Comparison of ENCODE assay signal across 28 cellular contexts in genomic region chr13:56515441-56515840, GRCh38.
"Had no signal": no experiment of that assay in that cellular context is flagged by ENCODE, and none has a peak within 500 bp of the region (broad histone marks: within the 10 kb centered on the region; RNA-seq: fewer than 3 reads in every experiment).

No MANE protein-coding gene starts in this region.

- ATAC-seq: naive thymus-derived CD8-positive, alpha-beta T cell; pancreas; right cardiac atrium; sciatic nerve; stimulated activated naive B cell treated with anti-CD40 and anti-IgM and Interleukin-4, amounts not matched to agents 10 μg/mL and 1 μg/mL and 100 μg/mL, for 72 hours; stimulated activated naive CD8-positive, alpha-beta T cell treated with anti-CD3 and anti-CD28 coated beads, Interleukin-15, Interleukin-2, amounts not matched to agents 100 U/mL and 50 U/mL, for 24 hours had no signal

- H3K9me3 Mint-ChIP-seq: nephron, neural crest cell had no signal

- H3K9me3 ChIP-seq: left ventricle myocardium inferior, pancreas, prostate gland, testis, thyroid gland, upper lobe of left lung, vagina had no signal

- H3K4me1 Mint-ChIP-seq: memory B cell; naive thymus-derived CD8-positive, alpha-beta T cell; nephron; neural crest cell; stimulated activated naive B cell treated with anti-CD40 and anti-IgM and Interleukin-4, amounts not matched to agents 10 μg/mL and 1 μg/mL and 100 μg/mL, for 72 hours had no signal

- H3K4me3 ChIP-seq: left ventricle myocardium inferior, lung, pancreas, prostate gland, skin epidermis, spleen, stomach, testis, thyroid gland, transverse colon, upper lobe of left lung, vagina had no signal

- H3K27me3 Mint-ChIP-seq: memory B cell; naive thymus-derived CD8-positive, alpha-beta T cell; stimulated activated naive B cell treated with anti-CD40 and anti-IgM and Interleukin-4, amounts not matched to agents 10 μg/mL and 1 μg/mL and 100 μg/mL, for 72 hours had no signal

- H3K36me3 Mint-ChIP-seq: memory B cell; naive thymus-derived CD8-positive, alpha-beta T cell; stimulated activated naive B cell treated with anti-CD40 and anti-IgM and Interleukin-4, amounts not matched to agents 10 μg/mL and 1 μg/mL and 100 μg/mL, for 72 hours had no signal

- H3K36me3 ChIP-seq: left ventricle myocardium inferior, pancreas, prostate gland, spleen, stomach, thyroid gland, transverse colon, upper lobe of left lung, vagina had no signal

- H3K27ac Mint-ChIP-seq: memory B cell; naive thymus-derived CD8-positive, alpha-beta T cell; nephron; stimulated activated naive B cell treated with anti-CD40 and anti-IgM and Interleukin-4, amounts not matched to agents 10 μg/mL and 1 μg/mL and 100 μg/mL, for 72 hours had no signal

- H3K27me3 ChIP-seq: pancreas, spleen, stomach, testis, thyroid gland, transverse colon, upper lobe of left lung, vagina had no signal

- H3K4me1 ChIP-seq: left ventricle myocardium inferior, pancreas, prostate gland, spleen, stomach, testis, thyroid gland, transverse colon, upper lobe of left lung, vagina had no signal

- DNase-seq: islet precursor cell; left ventricle myocardium inferior; naive thymus-derived CD8-positive, alpha-beta T cell; nucleus accumbens; pancreas; posterior cingulate gyrus; retina; right cardiac atrium; spleen; stimulated activated CD4-positive, alpha-beta T cell treated with anti-CD3 and anti-CD28 coated beads, Interleukin-1b, Interleukin-23, amount 100 ng/mL, for 48 hours; stimulated activated CD4-positive, alpha-beta T cell treated with anti-CD3 and anti-CD28 coated beads, Interleukin-2, amount 100 ng/mL, for 48 hours; stimulated activated CD4-positive, alpha-beta T cell treated with anti-CD3 and anti-CD28 coated beads, Interleukin-4, amount 100 ng/mL, for 4 hours; stimulated activated CD8-positive, alpha-beta memory T cell treated with anti-CD3 and anti-CD28 coated beads, Interleukin-4, amount 100 ng/mL, for 48 hours; stimulated activated naive B cell treated with anti-CD40 and anti-IgM and Interleukin-4, amounts not matched to agents 10 μg/mL and 1 μg/mL and 100 μg/mL, for 72 hours; stimulated activated naive CD8-positive, alpha-beta T cell treated with anti-CD3 and anti-CD28 coated beads, Interleukin-15, Interleukin-2, amounts not matched to agents 100 U/mL and 50 U/mL, for 24 hours; stomach; testis; thyroid gland; transverse colon; upper lobe of left lung had no signal

- H3K27ac ChIP-seq: left ventricle myocardium inferior, pancreas, prostate gland, skin epidermis, spleen, stomach, testis, thyroid gland, transverse colon, upper lobe of left lung, vagina had no signal

- H3K4me3 Mint-ChIP-seq: memory B cell; naive thymus-derived CD8-positive, alpha-beta T cell; nephron; neural crest cell; stimulated activated naive B cell treated with anti-CD40 and anti-IgM and Interleukin-4, amounts not matched to agents 10 μg/mL and 1 μg/mL and 100 μg/mL, for 72 hours had no signal
